Comparison of ENCODE assay signal across 1 cellular context in the genomic region with DNA sequence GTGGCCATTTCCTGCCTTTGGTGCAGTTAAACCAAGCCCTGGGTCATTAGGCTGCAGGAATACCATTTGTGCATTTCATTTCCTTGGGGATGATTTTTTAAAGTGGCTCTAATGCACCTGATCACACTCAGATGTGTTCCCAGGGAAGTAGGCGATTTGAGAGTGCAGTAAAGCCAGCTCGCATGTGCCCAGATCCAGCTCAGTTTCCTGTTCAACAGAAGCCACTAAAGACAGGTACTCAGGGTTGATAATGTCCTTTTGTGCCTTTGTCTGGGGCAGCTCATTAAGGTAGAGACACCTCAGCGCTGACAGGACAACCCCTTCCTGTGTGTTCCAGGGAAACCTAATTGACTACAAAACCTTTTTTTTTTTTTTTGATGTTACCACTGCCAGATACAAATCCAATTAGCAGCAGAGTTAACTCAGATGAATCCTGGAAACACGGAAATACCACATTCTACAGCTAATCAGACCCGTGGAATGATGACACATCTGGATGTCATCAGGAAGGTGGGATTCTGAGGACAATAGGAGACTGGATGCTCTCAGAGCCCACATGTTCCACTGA.
TF ChIP-seq lines count a peak whose summit lies in the region.

No MANE protein-coding gene starts in this region.

TF ChIP-seq in HepG2, 621 proteins besides CTCF, POLR2A, EP300 and RAD21:
- TF ChIP-seq HOXD1 (CRISPR knock-in tag; IDR thresholded peaks at IDR 0.05) (no peak), HDAC1 (CRISPR knock-in tag; IDR thresholded peaks at IDR 0.05) (no peak), ATRX (CRISPR knock-in tag; IDR thresholded peaks at IDR 0.05; ENCODE audit: borderline replicate concordance) (no peak)
